31 cellular contexts compared by ENCODE assay signal in the genomic region with DNA sequence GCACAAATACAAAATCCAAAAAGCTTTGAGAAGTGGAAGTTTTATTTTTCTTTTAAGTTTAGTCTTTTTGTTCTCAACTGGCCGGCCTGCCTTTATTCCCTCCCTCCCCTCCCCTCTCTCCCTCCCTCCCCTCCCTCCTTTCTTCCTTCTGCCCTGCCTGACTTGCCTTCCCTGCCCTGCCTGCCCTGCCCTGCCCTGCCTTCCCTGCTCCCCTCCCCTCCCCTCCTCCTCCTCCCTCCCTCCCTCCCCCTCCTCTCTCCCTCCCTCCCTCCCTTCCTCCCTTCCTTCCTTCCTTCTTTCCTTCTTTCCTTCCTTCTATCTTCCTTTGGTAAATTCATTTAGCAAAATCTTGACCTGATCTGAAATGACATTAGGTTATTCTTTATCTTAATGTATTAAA.
"Had no signal": no experiment of that assay in that cellular context is flagged by ENCODE, and none has a peak within 500 bp of the region (broad histone marks: within the 10 kb centered on the region; RNA-seq: fewer than 3 reads in every experiment).

No MANE protein-coding gene starts in this region.

- H3K79me2 ChIP-seq: hepatocyte had no signal

- H3K9me3 ChIP-seq: ascending aorta, breast epithelium, colonic mucosa, esophagus squamous epithelium, gastroesophageal sphincter, heart right ventricle had no signal

- H3K36me3 ChIP-seq: ascending aorta, breast epithelium, cardiac muscle cell, colonic mucosa, esophagus squamous epithelium, gastroesophageal sphincter, heart right ventricle had no signal

- H3K4me2 ChIP-seq: hepatocyte had no signal

- H3K27ac ChIP-seq: ascending aorta, breast epithelium, cardiac muscle cell, colonic mucosa, epithelial cell of prostate, esophagus squamous epithelium, gastroesophageal sphincter, heart right ventricle, hepatocyte had no signal

- H3K4me3 ChIP-seq: ascending aorta, breast epithelium, cardiac muscle cell, colonic mucosa, esophagus squamous epithelium, gastroesophageal sphincter, heart right ventricle, hepatocyte had no signal

- ATAC-seq: activated naive CD4-positive, alpha-beta T cell treated with anti-CD3 and anti-CD28 coated beads, Interleukin-2, amount 50 U/mL, for 72 hours; activated T-cell treated with anti-CD3 and anti-CD28 coated beads, Interleukin-2, amount 50 U/mL, for 72 hours; gastroesophageal sphincter; heart right ventricle; WTC11 had no signal

- FAIRE-seq: endometrium, endothelial cell of umbilical vein had no signal

- DNase-seq: activated CD4-positive, alpha-beta memory T cell treated with anti-CD3 and anti-CD28 coated beads, Interleukin-2, amount 10 ng/mL, durations not matched to agents 7 days and 5 days; activated CD4-positive, alpha-beta T cell treated with anti-CD3 and anti-CD28 coated beads for 1 hour; activated CD4-positive, alpha-beta T cell treated with anti-CD3 and anti-CD28 coated beads for 4 hours; activated CD4-positive, alpha-beta T cell treated with anti-CD3 and anti-CD28 coated beads, Interleukin-2, amount 10 ng/mL, durations not matched to agents 7 days and 5 days; activated CD4-positive, alpha-beta T cell treated with anti-CD3 and anti-CD28 coated beads, Interleukin-2, amount 50 U/mL, for 4 hours; activated CD8-positive, alpha-beta memory T cell treated with anti-CD3 and anti-CD28 coated beads, Interleukin-2, amount 50 U/mL, for 48 hours; activated gamma-delta T cell; activated naive CD4-positive, alpha-beta T cell; activated naive CD4-positive, alpha-beta T cell treated with anti-CD3 and anti-CD28 coated beads, Interleukin-2, amount 10 ng/mL, durations not matched to agents 7 days and 5 days; activated naive CD8-positive, alpha-beta T cell treated with anti-CD3 and anti-CD28 coated beads, Interleukin-2, amount 10 ng/mL, durations not matched to agents 7 days and 5 days; activated T-cell treated with anti-CD3 and anti-CD28 coated beads for 4 hours; activated T-cell treated with anti-CD3 and anti-CD28 coated beads, Interleukin-2, amount 50 U/mL, for 24 hours; activated T-cell treated with anti-CD3 and anti-CD28 coated beads, Interleukin-2, amount 50 U/mL, for 72 hours; central memory CD4-positive, alpha-beta T cell; cerebellar nuclear complex; colonic mucosa; effector CD8-positive, alpha-beta T cell; esophagus squamous epithelium; foreskin melanocyte; heart right ventricle; T1000 had no signal

- H2AFZ ChIP-seq: hepatocyte had no signal

- H3K27me3 ChIP-seq: ascending aorta, breast epithelium, colonic mucosa, esophagus squamous epithelium, gastroesophageal sphincter, heart right ventricle, hepatocyte had no signal

- H3K4me1 ChIP-seq: breast epithelium, colonic mucosa, gastroesophageal sphincter had no signal
